In genomic region chr6:36886948-36887347, GRCh38 we compare ENCODE assay signal across 11 cellular contexts. TPM values are rescaled to one million over a fixed set of nuclear protein-coding genes. Genes with fewer than 3 reads are reported as not detected.
A peak's percentile ranks its signal among the peaks of the same experiment; 100 is the strongest.
DNase-seq lines count a peak whose midpoint lies in the region; ATAC-seq, FAIRE-seq and TF ChIP-seq lines count a peak whose summit lies in the region.
"Had no signal": no experiment of that assay in that cellular context is flagged by ENCODE, and none has a peak within 500 bp of the region (broad histone marks: within the 10 kb centered on the region; RNA-seq: fewer than 3 reads in every experiment).

No MANE protein-coding gene starts in this region.

- TF ChIP-seq CTCF in AG04449 (IDR thresholded peaks at IDR 0.05; ENCODE audit: insufficient read depth, low read length, missing control alignments) (no peak), K562 (IDR thresholded peaks at IDR 0.05 in 2 of 3, conservative IDR thresholded peaks at IDR 0.05 in 1 of 3; ENCODE audit: insufficient read depth in 2 of 3, low read depth in 1 of 3, low read length in 3 of 3) (no peak)

- CTCF ChIA-PET in AG04449 (lab: Yijun Ruan, JAX) (interaction anchor here (0.7 to 15.0 kb wide), 3 partner anchors 68 to 324 kb away, joined by 4 to 270 read pairs (median 16); partner anchors contain the start of gene PI16), K562 (lab: Yijun Ruan, JAX; ENCODE audit: low intra/inter-chr PET ratio) (no interaction called here)

- H2AFZ ChIP-seq in K562 (ENCODE audit: low read depth, low read length), result peak overlapping the region; percentile 52

- H3K4me2 ChIP-seq in K562 (ENCODE audit: insufficient read depth, low read length), result peak overlapping the region; percentile 88

- in situ Hi-C loops in K562 (cut with MboI), result no loop called here

- no peaks in the 10 kb centered on the region for H4K20me1 ChIP-seq in K562 (replicated peaks; ENCODE audit: control insufficient read depth, insufficient read depth, low read length)

- intact Hi-C loops in K562 (cut with micrococcal nuclease), result loop anchor here (5.0 to 10.0 kb wide), 3 partner anchors 100 to 328 kb away; partner anchors contain the start of gene MTCH1

- peaks cover 63% of the 10 kb centered on the region for H3K79me2 ChIP-seq in K562 (ENCODE audit: control insufficient read depth, insufficient read depth, low read length)

- peak; percentile 78 for TF ChIP-seq POLR2A in K562 (conservative IDR thresholded peaks at IDR 0.05)

- H3K27ac ChIP-seq in K562 (ENCODE audit: extremely low read depth, low read depth, low read length), result peak overlapping the region; percentile 90

- peaks cover 17 to 37% of the 10 kb centered on the region in 2 experiments; a peak in 4 of 5 replicates for H3K4me1 ChIP-seq in K562 (replicated peaks in 1 of 2; ENCODE audit: control insufficient read depth in 2 of 2, insufficient read depth in 2 of 2, low read length in 2 of 2)

- peak overlapping the region; percentile 81 to 92 (median 86) for H3K4me3 Mint-ChIP-seq in naive B cell

- TF ChIP-seq RAD21 in K562 (CRISPR knock-in tag; conservative IDR thresholded peaks at IDR 0.05 in 1 of 2, IDR thresholded peaks at IDR 0.05 in 1 of 2), result no peak

- H3K9me3 ChIP-seq in K562 (replicated peaks; ENCODE audit: control insufficient read depth, insufficient read depth, low read depth, low read length), result no peaks in the 10 kb centered on the region

- H3K4me1 Mint-ChIP-seq in naive B cell, result peaks cover 22 to 39% (median 23%) of the 10 kb centered on the region in 3 donors

- no peaks in the 10 kb centered on the region for H3K27me3 ChIP-seq in K562 (ENCODE audit: control insufficient read depth in 2 of 2, insufficient read depth in 2 of 2, low read length in 2 of 2)

- H3K36me3 ChIP-seq in K562 (ENCODE audit: control insufficient read depth, insufficient read depth, low read length), result peaks cover 8% of the 10 kb centered on the region; the same call in 2 of the 3 replicates

- ATAC-seq in K562 (peak; percentile 56), naive B cell (ENCODE audit: low read depth in 2 of 2) (no peak), GM21717 (IDR thresholded peaks at IDR 0.05; ENCODE audit: unreplicated experiment) (no peak), HG03354 (IDR thresholded peaks at IDR 0.05; ENCODE audit: poor library complexity, severe bottlenecking, unreplicated experiment) (no peak), HG02571 (IDR thresholded peaks at IDR 0.05; ENCODE audit: unreplicated experiment) (no peak)

- peak overlapping the region; percentile 53 to 88; a peak in 3 of 4 replicates for H3K9ac ChIP-seq in K562 (ENCODE audit: insufficient read depth in 1 of 2, low read depth in 2 of 2, low read length in 2 of 2)

- H3K36me3 Mint-ChIP-seq in naive B cell, result no peaks in the 10 kb centered on the region

- DNase-seq in AG04449 (ENCODE audit: low read depth, low spot score), result no peak
- DNase-seq in HUDEP-2 (lab: John Stamatoyannopoulos, UW; ENCODE audit: unreplicated experiment in 76 of 76), result peak in 39 of 76 experiments; percentile 21 to 69 (median 39)
- DNase-seq in K562 (ENCODE audit: extremely low read depth in 1 of 4, low spot score in 3 of 4), result peak in 1 of 4 experiments; percentile 51
- DNase-seq in naive B cell, result no peak
- no peak for DNase-seq in DMS114 treated with DMSO at 0.1 percent for 48 hours (lab: John Stamatoyannopoulos, UW; ENCODE audit: unreplicated experiment)
- DNase-seq: NCI-H345 had no signal

- H3K9me1 ChIP-seq in K562 (ENCODE audit: control insufficient read depth, insufficient read depth, low read length), result no peaks in the 10 kb centered on the region

- POLR2A ChIA-PET in AG04449 (lab: Yijun Ruan, JAX) (no interaction called here), K562 (lab: Yijun Ruan, JAX) (interaction anchor here (1.2 to 5.8 kb wide), 4 partner anchors 11 to 17 kb away, joined by 4 to 79 read pairs (median 6); partner anchors contain the start of gene PPIL1)

- no TSS peak for BruUV-seq in K562 (replicated peaks; lab: Mats Ljungman, UMichigan)

- H3K4me3 ChIP-seq in AG04449 (ENCODE audit: low read depth, low read length) (peak overlapping the region; percentile 86), K562 (peak overlapping the region; percentile 64)

- no peaks in the 10 kb centered on the region for H3K9me3 Mint-ChIP-seq in naive B cell

- no peak for FAIRE-seq in K562 (lab: Jason Lieb, UNC)
- FAIRE-seq: G401.6, islet of Langerhans had no signal

- H3K27ac Mint-ChIP-seq in naive B cell, result peak overlapping the region in 4 of 6 donors; percentile 27 to 94 (median 84)

- no peaks in the 10 kb centered on the region for H3K27me3 Mint-ChIP-seq in naive B cell

- TF ChIP-seq EP300 in K562 (IDR thresholded peaks at IDR 0.05; ENCODE audit: low read length), result no peak

- 0% methylated on average over 9 of the region's 9 CpGs for WGBS in K562 (ENCODE audit: insufficient coverage, low coverage, missing lambda C conversion rate)

RNA-seq across cellular contexts. Expression of gene C6orf89, which starts 1.2 kb away (rescaled TPM):
- 94.9 and 122 TPM in 2 replicates for total RNA-seq in K562 (2011; cell fraction: chromatin; rRNA removed; ENCODE audit: low replicate concordance)
- total RNA-seq in K562 (2011; cell fraction: nucleolus; rRNA removed), result 56.4 and 60.3 TPM in 2 replicates
- 122 and 177 TPM in 2 replicates for total RNA-seq in K562 (2011; cell fraction: nucleoplasm; rRNA removed)
- total RNA-seq in K562 (2014; rRNA removed), result 47.2 and 63.5 TPM in 2 replicates
- 81.6 and 89.0 TPM in 2 replicates for total RNA-seq in K562 (2014; rRNA removed; fragmentation: Illumina TruSeq; extraction: Trizol)
- total RNA-seq in K562 (2015; rRNA removed; fragmentation: Illumina TruSeq; extraction: Trizol), result 56.9 and 58.5 TPM in 2 replicates
- total RNA-seq in K562 (2021), result 74.8 and 80.1 TPM in 2 replicates
- 92.9 and 95.9 TPM in 2 replicates for polyA plus RNA-seq in K562 (2011; rRNA removed)
- polyA plus RNA-seq in K562 (2011; cell fraction: cytosol; rRNA removed), result 47.9 and 60.0 TPM in 2 replicates
- polyA plus RNA-seq in K562 (2011; cell fraction: nucleus; rRNA removed), result 59.9 and 67.0 TPM in 2 replicates
- 71.0 and 74.5 TPM in 2 replicates for polyA plus RNA-seq in K562 (2012)
- 96.1 and 111 TPM in 2 replicates for polyA plus RNA-seq in K562 (2014; fragmentation: Illumina TruSeq; extraction: Trizol)
- polyA plus RNA-seq in K562 (2014; fragmentation: Nextera tagmentation; extraction: Ambion mirVana), result 10 to 100 TPM; 35.2 to 41.9 TPM
- 46.7 and 67.6 TPM in 2 replicates for polyA plus RNA-seq in K562 (2014; rRNA removed)
- 51.7 and 54.4 TPM in 2 replicates for polyA minus RNA-seq in K562 (2011; rRNA and poly(A)+ RNA removed)
- polyA minus RNA-seq in K562 (2011; cell fraction: cytosol; rRNA and poly(A)+ RNA removed), result 23.9 and 29.3 TPM in 2 replicates
- 9.6 and 22.3 TPM in 2 replicates for polyA minus RNA-seq in K562 (2011; cell fraction: nucleus; rRNA and poly(A)+ RNA removed)
- polyA plus RNA-seq in naive B cell (ENCODE audit: low read depth in 6 of 6), result 10 to 100 TPM; 24.1 to 37.5 (median 34.4) TPM

RNA-seq across cellular contexts. Expression of gene PPIL1, which starts 12.3 kb away (rescaled TPM):
- total RNA-seq in K562 (2011; cell fraction: chromatin; rRNA removed; ENCODE audit: low replicate concordance), result 16.9 and 22.0 TPM in 2 replicates
- total RNA-seq in K562 (2011; cell fraction: nucleolus; rRNA removed), result 16.6 and 19.2 TPM in 2 replicates
- total RNA-seq in K562 (2011; cell fraction: nucleoplasm; rRNA removed), result 25.1 and 30.4 TPM in 2 replicates
- total RNA-seq in K562 (2014; rRNA removed), result 65.8 and 86.0 TPM in 2 replicates
- total RNA-seq in K562 (2014; rRNA removed; fragmentation: Illumina TruSeq; extraction: Trizol), result 130 and 132 TPM in 2 replicates
- 107 and 119 TPM in 2 replicates for total RNA-seq in K562 (2015; rRNA removed; fragmentation: Illumina TruSeq; extraction: Trizol)
- 86.9 and 90.1 TPM in 2 replicates for total RNA-seq in K562 (2021)
- polyA plus RNA-seq in K562 (2011; rRNA removed), result 113 and 137 TPM in 2 replicates
- polyA plus RNA-seq in K562 (2011; cell fraction: cytosol; rRNA removed), result 95.1 and 112 TPM in 2 replicates
- polyA plus RNA-seq in K562 (2011; cell fraction: nucleus; rRNA removed), result 24.2 and 38.0 TPM in 2 replicates
- 81.7 and 93.9 TPM in 2 replicates for polyA plus RNA-seq in K562 (2012)
- polyA plus RNA-seq in K562 (2014; fragmentation: Illumina TruSeq; extraction: Trizol), result 116 and 156 TPM in 2 replicates
- 100 to 1,000 TPM; 195 to 205 TPM for polyA plus RNA-seq in K562 (2014; fragmentation: Nextera tagmentation; extraction: Ambion mirVana)
- 87.9 and 108 TPM in 2 replicates for polyA plus RNA-seq in K562 (2014; rRNA removed)
- polyA minus RNA-seq in K562 (2011; rRNA and poly(A)+ RNA removed), result 105 and 126 TPM in 2 replicates
- 34.9 and 49.9 TPM in 2 replicates for polyA minus RNA-seq in K562 (2011; cell fraction: cytosol; rRNA and poly(A)+ RNA removed)
- 11.2 and 16.2 TPM in 2 replicates for polyA minus RNA-seq in K562 (2011; cell fraction: nucleus; rRNA and poly(A)+ RNA removed)
- polyA plus RNA-seq in naive B cell (ENCODE audit: low read depth in 6 of 6), result 10 to 100 TPM in 2 of 6 donors, 1 to 10 TPM in 4; 4.9 to 12.2 (median 6.8) TPM

RNA-seq across cellular contexts. Expression of gene CPNE5, which starts 47.7 kb away (rescaled TPM):
- total RNA-seq in K562 (2011; cell fraction: chromatin; rRNA removed; ENCODE audit: low replicate concordance), result 1.5 and 2.5 TPM in 2 replicates
- 0.66 and 1.5 TPM in 2 replicates for total RNA-seq in K562 (2011; cell fraction: nucleolus; rRNA removed)
- 1.2 and 1.6 TPM in 2 replicates for total RNA-seq in K562 (2011; cell fraction: nucleoplasm; rRNA removed)
- total RNA-seq in K562 (2014; rRNA removed) (0.18 TPM in 1 of 2 replicates, not detected in the other), K562 (2014; rRNA removed; fragmentation: Illumina TruSeq; extraction: Trizol) (not detected in 2 replicates), K562 (2015; rRNA removed; fragmentation: Illumina TruSeq; extraction: Trizol) (0.14 TPM in 1 of 2 replicates, not detected in the other), K562 (2021) (0.47 and 0.49 TPM in 2 replicates)
- polyA plus RNA-seq in K562 (2011; rRNA removed) (0.46 and 0.61 TPM in 2 replicates), K562 (2014; fragmentation: Illumina TruSeq; extraction: Trizol) (0.43 TPM in 1 of 2 replicates, not detected in the other), K562 (2014; fragmentation: Nextera tagmentation; extraction: Ambion mirVana) (1 to 10 TPM in 1 of 2 experiments, under 1 TPM in 1; 0.21 to 1.0 TPM), K562 (2014; rRNA removed) (0.69 TPM in 1 of 2 replicates, not detected in the other), naive B cell (ENCODE audit: low read depth in 6 of 6) (100 to 1,000 TPM in 2 of 6 donors, 10 to 100 TPM in 4; 56.9 to 105 (median 92.2) TPM)
- 0.19 and 0.31 TPM in 2 replicates for polyA plus RNA-seq in K562 (2011; cell fraction: cytosol; rRNA removed)
- 1.2 and 1.9 TPM in 2 replicates for polyA plus RNA-seq in K562 (2011; cell fraction: nucleus; rRNA removed)
- polyA plus RNA-seq in K562 (2012), result 0.33 and 1.8 TPM in 2 replicates
- 0.67 TPM in 1 of 2 replicates, not detected in the other for polyA minus RNA-seq in K562 (2011; rRNA and poly(A)+ RNA removed)
- not detected in 2 replicates for polyA minus RNA-seq in K562 (2011; cell fraction: cytosol; rRNA and poly(A)+ RNA removed)
- 0.78 and 0.81 TPM in 2 replicates for polyA minus RNA-seq in K562 (2011; cell fraction: nucleus; rRNA and poly(A)+ RNA removed)

Comparison
In these comparisons a context has a peak if more than half of its experiments do, and no peak if none do; other contexts are left out.
1. DNase-seq: peak in HUDEP-2 (39 of 76); none in AG04449 (single experiment), naive B cell (single experiment) and DMS114 treated with DMSO at 0.1 percent for 48 hours (single experiment).
2. RNA of gene CPNE5, which starts 47.7 kb away (polyA plus RNA-seq): 56.9 to 105 TPM in naive B cell; 0.19 to 1.9 TPM in K562; every median in the first group is over 10 times any median in the second.